ENCODE assay signal across 26 cellular contexts in genomic region chr3:15113468-15113867, GRCh38. TPM values are rescaled to one million over a fixed set of nuclear protein-coding genes. Genes with fewer than 3 reads are reported as not detected.
DNase-seq lines count a peak whose midpoint lies in the region; ATAC-seq and TF ChIP-seq lines count a peak whose summit lies in the region.
"Had no signal": no experiment of that assay in that cellular context is flagged by ENCODE, and none has a peak within 500 bp of the region (broad histone marks: within the 10 kb centered on the region; RNA-seq: fewer than 3 reads in every experiment).

No MANE protein-coding gene starts in this region.

- peaks cover 2% of the 10 kb centered on the region; the same call in 1 of the 3 replicates for H3K9me3 Mint-ChIP-seq in GM23338
- H3K9me3 Mint-ChIP-seq: activated T-cell treated with anti-CD3 and anti-CD28 coated beads, Interleukin-2, amount 50 U/mL, for 72 hours had no signal

- H3K4me3 Mint-ChIP-seq in GM23338 = no peak overlapping the region
- H3K4me3 Mint-ChIP-seq: activated CD4-positive, alpha-beta T cell treated with anti-CD3 and anti-CD28 coated beads, Interleukin-2, amount 10 ng/mL, durations not matched to agents 7 days and 5 days; activated CD8-positive, alpha-beta memory T cell treated with anti-CD3 and anti-CD28 coated beads, Interleukin-2, amount 10 ng/mL, durations not matched to agents 7 days and 5 days; activated T-cell treated with anti-CD3 and anti-CD28 coated beads, Interleukin-2, amount 50 U/mL, for 72 hours; WTC11 had no signal

- peak; percentile 16 for DNase-seq in A673 (ENCODE audit: low spot score)
- peak; percentile 50 for DNase-seq in GM23338 (ENCODE audit: low spot score)
- DNase-seq in NCI-H345 (lab: John Stamatoyannopoulos, UW) = peak; percentile 65
- peak; percentile 78 for DNase-seq in SHP77 treated with DMSO at 0.1 percent for 48 hours (lab: John Stamatoyannopoulos, UW)
- DNase-seq in NCI-H1694 treated with DMSO at 0.1 percent for 48 hours (lab: John Stamatoyannopoulos, UW) = no peak
- DNase-seq: activated CD4-positive, alpha-beta T cell treated with anti-CD3 and anti-CD28 coated beads, Interleukin-2, amount 10 ng/mL, durations not matched to agents 7 days and 5 days; activated CD8-positive, alpha-beta memory T cell treated with anti-CD3 and anti-CD28 coated beads, Interleukin-2, amount 10 ng/mL, durations not matched to agents 7 days and 5 days; activated naive CD4-positive, alpha-beta T cell; activated T-cell treated with anti-CD3 and anti-CD28 coated beads, Interleukin-2, amount 50 U/mL, for 72 hours; body of pancreas; C1 segment of cervical spinal cord; EL; GOT3; hypothalamus; left lung; mesenchymal stem cell; MV-4-11; PC-9; right lobe of liver; stimulated activated CD4-positive, alpha-beta T cell treated with anti-CD3 and anti-CD28 coated beads, Interleukin-2, amount 100 ng/mL, for 48 hours; trophoblast cell had no signal

- no peak overlapping the region for H3K27ac Mint-ChIP-seq in GM23338
- H3K27ac Mint-ChIP-seq: activated CD4-positive, alpha-beta T cell treated with anti-CD3 and anti-CD28 coated beads, Interleukin-2, amount 10 ng/mL, durations not matched to agents 7 days and 5 days; activated CD8-positive, alpha-beta memory T cell treated with anti-CD3 and anti-CD28 coated beads, Interleukin-2, amount 10 ng/mL, durations not matched to agents 7 days and 5 days; activated T-cell treated with anti-CD3 and anti-CD28 coated beads, Interleukin-2, amount 50 U/mL, for 72 hours; WTC11 had no signal

- peaks cover 9% of the 10 kb centered on the region for H3K27me3 Mint-ChIP-seq in GM23338 (ENCODE audit: insufficient read depth, low read depth, poor library complexity)

- no peak overlapping the region for H3K4me3 ChIP-seq in A673 (ENCODE audit: low read depth, low read length, poor library complexity, severe bottlenecking)
- H3K4me3 ChIP-seq in GM23338 = no peak overlapping the region
- H3K4me3 ChIP-seq: body of pancreas, left lung, PC-9, right lobe of liver had no signal

- no peak overlapping the region for H3K4me2 ChIP-seq in GM23338
- H3K4me2 ChIP-seq: PC-9 had no signal

- H3K4me1 Mint-ChIP-seq in GM23338 = peaks cover 25% of the 10 kb centered on the region

- ATAC-seq in GM23338 (peak; percentile 30; the same call in 2 of the 3 replicates), esophagus mucosa (no peak), GM21786 (IDR thresholded peaks at IDR 0.05; ENCODE audit: unreplicated experiment) (no peak)
- ATAC-seq: activated CD8-positive, alpha-beta memory T cell treated with anti-CD3 and anti-CD28 coated beads, Interleukin-2, amount 10 ng/mL, durations not matched to agents 7 days and 5 days; activated T-cell treated with anti-CD3 and anti-CD28 coated beads, Interleukin-2, amount 50 U/mL, for 72 hours; body of pancreas; left lung; right lobe of liver; Right ventricle myocardium inferior; WTC11 had no signal

- H3K27ac ChIP-seq in A673 (ENCODE audit: low read depth, low read length, poor library complexity, severe bottlenecking) (no peak overlapping the region), GM23338 (ENCODE audit: low read depth) (no peak overlapping the region)
- H3K27ac ChIP-seq: body of pancreas, left lung, neutrophil, PC-9, right lobe of liver had no signal

- H2AFZ ChIP-seq in GM23338 = peak overlapping the region; percentile 80; the same call in 1 of the 2 replicates
- H2AFZ ChIP-seq: PC-9 had no signal

- H3K4me1 ChIP-seq in A673 (ENCODE audit: insufficient read depth, low read length, poor library complexity, severe bottlenecking) = no peaks in the 10 kb centered on the region
- H3K4me1 ChIP-seq in GM23338 (ENCODE audit: insufficient read depth) = peaks cover 16% of the 10 kb centered on the region
- H3K4me1 ChIP-seq: left lung, right lobe of liver had no signal

- intact Hi-C loops in A673 (cut with micrococcal nuclease; ENCODE audit: unreplicated experiment) = no loop called here

- H3K9me2 ChIP-seq in GM23338 (ENCODE audit: insufficient read depth) = no peaks in the 10 kb centered on the region

- H3K36me3 Mint-ChIP-seq in GM23338 (ENCODE audit: low read depth) = no peaks in the 10 kb centered on the region
- H3K36me3 Mint-ChIP-seq: activated CD8-positive, alpha-beta memory T cell treated with anti-CD3 and anti-CD28 coated beads, Interleukin-2, amount 10 ng/mL, durations not matched to agents 7 days and 5 days had no signal

- CTCF ChIA-PET in A673 (lab: Charles Lee) = interaction anchor here (0.6 kb wide), 1 partner anchor 9 kb away, joined by 4 read pairs; no protein-coding TSS in a partner anchor

- H3K36me3 ChIP-seq in A673 (ENCODE audit: insufficient read depth, low read length, poor library complexity, severe bottlenecking) = no peaks in the 10 kb centered on the region
- H3K36me3 ChIP-seq in GM23338 (ENCODE audit: insufficient read depth) = no peaks in the 10 kb centered on the region
- H3K36me3 ChIP-seq: left lung, neutrophil, right lobe of liver had no signal

- POLR2A ChIA-PET in A673 (lab: Charles Lee; ENCODE audit: low non-redundant PET) = no interaction called here

- H4K20me1 ChIP-seq in GM23338 (replicated peaks; ENCODE audit: insufficient read depth) = no peaks in the 10 kb centered on the region

- no peaks in the 10 kb centered on the region for H3K79me2 ChIP-seq in GM23338 (replicated peaks; ENCODE audit: insufficient read depth)

- TF ChIP-seq CTCF in A673 (conservative IDR thresholded peaks at IDR 0.05; ENCODE audit: low read depth, low read length) (no peak), GM23338 (conservative IDR thresholded peaks at IDR 0.05; ENCODE audit: low read depth in 2 of 2) (no peak)

- BruUV-seq in A673 (replicated peaks; lab: Mats Ljungman, UMichigan) = no TSS peak

- H3K27me3 ChIP-seq in A673 (replicated peaks; ENCODE audit: insufficient read depth, low read depth, low read length, poor library complexity) (no peaks in the 10 kb centered on the region), GM23338 (ENCODE audit: insufficient read depth) (no peaks in the 10 kb centered on the region)
- H3K27me3 ChIP-seq: body of pancreas, right lobe of liver had no signal

- H3K9me3 ChIP-seq in A673 (ENCODE audit: low read depth, low read length, poor library complexity, severe bottlenecking) = no peaks in the 10 kb centered on the region
- H3K9me3 ChIP-seq: body of pancreas, left lung, neutrophil, right lobe of liver had no signal

- H3F3A ChIP-seq in GM23338 (replicated peaks; ENCODE audit: low read depth) = no peaks in the 10 kb centered on the region

TF ChIP-seq in GM23338, 12 proteins besides CTCF, POLR2A, EP300 and RAD21:
- no peak for TF ChIP-seq JUNB (IDR thresholded peaks at IDR 0.05; ENCODE audit: unreplicated experiment)
- TF ChIP-seq NANOG (IDR thresholded peaks at IDR 0.05; ENCODE audit: borderline replicate concordance) = no peak
- TF ChIP-seq REST (IDR thresholded peaks at IDR 0.05; ENCODE audit: unreplicated experiment) = no peak
- no peak for TF ChIP-seq ZNF331 (CRISPR knock-in tag; IDR thresholded peaks at IDR 0.05; ENCODE audit: low read depth)

RNA-seq across cellular contexts. Expression of gene RBSN, which starts 14.5 kb away (rescaled TPM):
- total RNA-seq in A673 (2021) (31.2 and 35.2 TPM in 2 replicates), esophagus mucosa (10.1 TPM)
- 26.5 and 33.2 TPM in 2 replicates for total RNA-seq in GM23338 (2014; rRNA removed; shearing (Covaris generic))
- 10.6 and 10.8 TPM in 2 replicates for polyA plus RNA-seq in GM23338 (2016; fragmentation: Nextera tagmentation; extraction: Ambion mirVana)

RNA-seq across cellular contexts. Expression of gene MRPS25, which starts 48.4 kb away (rescaled TPM):
- total RNA-seq in A673 (2021) = 75.5 and 91.3 TPM in 2 replicates
- total RNA-seq in GM23338 (2014; rRNA removed; shearing (Covaris generic)) = 41.0 and 47.9 TPM in 2 replicates
- polyA plus RNA-seq in GM23338 (2016; fragmentation: Nextera tagmentation; extraction: Ambion mirVana) = 61.1 and 75.0 TPM in 2 replicates
- 46.4 TPM for total RNA-seq in esophagus mucosa
